In genomic region chr6:43944908-43945777, GRCh38 we compare ENCODE assay signal across 25 cellular contexts.
DNase-seq lines count a peak whose midpoint lies in the region; ATAC-seq lines count a peak whose summit lies in the region.
"Had no signal": no experiment of that assay in that cellular context is flagged by ENCODE, and none has a peak within 500 bp of the region (broad histone marks: within the 10 kb centered on the region; RNA-seq: fewer than 3 reads in every experiment).

No MANE protein-coding gene starts in this region.

- DNase-seq in activated CD8-positive, alpha-beta memory T cell treated with anti-CD3 and anti-CD28 coated beads for 24 hours: peak; percentile 15
- no peak for DNase-seq in activated CD8-positive, alpha-beta memory T cell treated with anti-CD3 and anti-CD28 coated beads, Interleukin-2, amount 10 ng/mL, durations not matched to agents 7 days and 5 days
- DNase-seq in M059J (ENCODE audit: low read depth): peak; percentile 74
- DNase-seq in hepatic stellate cell (ENCODE audit: low spot score): peak; percentile 62
- DNase-seq in ureter (ENCODE audit: low spot score): peak; percentile 5
- no peak for DNase-seq in cardiac septum (ENCODE audit: low spot score)
- DNase-seq: activated CD8-positive, alpha-beta T cell treated with anti-CD3 and anti-CD28 coated beads for 36 hours; anterior cingulate cortex; cerebellar nuclear complex; foreskin melanocyte; H7; Karpas-422; kidney; naive B cell; NCI-H1048; NCI-H187 treated with DMSO at 0.1 percent for 48 hours; NCI-H82; nucleus accumbens; SW 1271 had no signal

- no peak overlapping the region for H3K4me3 Mint-ChIP-seq in activated CD8-positive, alpha-beta memory T cell treated with anti-CD3 and anti-CD28 coated beads, Interleukin-2, amount 10 ng/mL, durations not matched to agents 7 days and 5 days
- H3K4me3 Mint-ChIP-seq: activated CD8-positive, alpha-beta T cell treated with anti-CD3 and anti-CD28 coated beads for 36 hours; activated T-cell treated with anti-CD3 and anti-CD28 coated beads, Interleukin-2, amount 50 U/mL, for 24 hours; memory B cell; naive B cell; stimulated activated memory B cell treated with anti-CD40 and anti-IgM and Interleukin-4, amounts not matched to agents 10 μg/mL and 1 μg/mL and 100 μg/mL, for 72 hours had no signal

- peaks cover 2% of the 10 kb centered on the region for H3K9me3 Mint-ChIP-seq in activated CD8-positive, alpha-beta memory T cell treated with anti-CD3 and anti-CD28 coated beads, Interleukin-2, amount 10 ng/mL, durations not matched to agents 7 days and 5 days (ENCODE audit: low read depth)

- CTCF ChIA-PET in activated CD8-positive, alpha-beta memory T cell treated with anti-CD3 and anti-CD28 coated beads, Interleukin-2, amount 10 ng/mL, durations not matched to agents 7 days and 5 days (lab: Charles Lee): no interaction called here

- no peaks in the 10 kb centered on the region for H3K36me3 Mint-ChIP-seq in activated CD8-positive, alpha-beta memory T cell treated with anti-CD3 and anti-CD28 coated beads, Interleukin-2, amount 10 ng/mL, durations not matched to agents 7 days and 5 days
- H3K36me3 Mint-ChIP-seq: memory B cell; stimulated activated memory B cell treated with anti-CD40 and anti-IgM and Interleukin-4, amounts not matched to agents 10 μg/mL and 1 μg/mL and 100 μg/mL, for 72 hours had no signal

- no peak for ATAC-seq in activated CD8-positive, alpha-beta memory T cell treated with anti-CD3 and anti-CD28 coated beads, Interleukin-2, amount 10 ng/mL, durations not matched to agents 7 days and 5 days
- ATAC-seq in HG02571 (IDR thresholded peaks at IDR 0.05; ENCODE audit: unreplicated experiment): no peak
- no peak for ATAC-seq in HG03342 (IDR thresholded peaks at IDR 0.05; ENCODE audit: unreplicated experiment)
- ATAC-seq: activated CD8-positive, alpha-beta T cell treated with anti-CD3 and anti-CD28 coated beads for 36 hours; Right ventricle myocardium inferior; stimulated activated memory B cell treated with anti-CD40 and anti-IgM and Interleukin-4, amounts not matched to agents 10 μg/mL and 1 μg/mL and 100 μg/mL, for 72 hours had no signal

- no peaks in the 10 kb centered on the region for H3K4me1 Mint-ChIP-seq in activated CD8-positive, alpha-beta memory T cell treated with anti-CD3 and anti-CD28 coated beads, Interleukin-2, amount 10 ng/mL, durations not matched to agents 7 days and 5 days
- H3K4me1 Mint-ChIP-seq: memory B cell; naive B cell; stimulated activated memory B cell treated with anti-CD40 and anti-IgM and Interleukin-4, amounts not matched to agents 10 μg/mL and 1 μg/mL and 100 μg/mL, for 72 hours had no signal

- H3K27ac Mint-ChIP-seq in activated CD8-positive, alpha-beta memory T cell treated with anti-CD3 and anti-CD28 coated beads, Interleukin-2, amount 10 ng/mL, durations not matched to agents 7 days and 5 days: no peak overlapping the region
- H3K27ac Mint-ChIP-seq: activated CD8-positive, alpha-beta T cell treated with anti-CD3 and anti-CD28 coated beads for 36 hours; activated T-cell treated with anti-CD3 and anti-CD28 coated beads, Interleukin-2, amount 50 U/mL, for 24 hours; memory B cell; stimulated activated memory B cell treated with anti-CD40 and anti-IgM and Interleukin-4, amounts not matched to agents 10 μg/mL and 1 μg/mL and 100 μg/mL, for 72 hours had no signal

- H3K27me3 Mint-ChIP-seq in activated CD8-positive, alpha-beta memory T cell treated with anti-CD3 and anti-CD28 coated beads, Interleukin-2, amount 10 ng/mL, durations not matched to agents 7 days and 5 days: peaks cover 21% of the 10 kb centered on the region
- H3K27me3 Mint-ChIP-seq: activated CD8-positive, alpha-beta T cell treated with anti-CD3 and anti-CD28 coated beads for 36 hours; activated T-cell treated with anti-CD3 and anti-CD28 coated beads, Interleukin-2, amount 50 U/mL, for 24 hours had no signal

- intact Hi-C loops in cardiac septum (cut with DNase I): no loop called here

Comparison
In these comparisons a context has a peak if more than half of its experiments do, and no peak if none do; other contexts are left out.
1. DNase-seq: peak in activated CD8-positive, alpha-beta memory T cell treated with anti-CD3 and anti-CD28 coated beads for 24 hours (single experiment), M059J (single experiment), hepatic stellate cell (single experiment) and ureter (single experiment); none in activated CD8-positive, alpha-beta memory T cell treated with anti-CD3 and anti-CD28 coated beads, Interleukin-2, amount 10 ng/mL, durations not matched to agents 7 days and 5 days (single experiment) and cardiac septum (single experiment).